ENCODE assay signal across 3 cellular contexts in the genomic region with DNA sequence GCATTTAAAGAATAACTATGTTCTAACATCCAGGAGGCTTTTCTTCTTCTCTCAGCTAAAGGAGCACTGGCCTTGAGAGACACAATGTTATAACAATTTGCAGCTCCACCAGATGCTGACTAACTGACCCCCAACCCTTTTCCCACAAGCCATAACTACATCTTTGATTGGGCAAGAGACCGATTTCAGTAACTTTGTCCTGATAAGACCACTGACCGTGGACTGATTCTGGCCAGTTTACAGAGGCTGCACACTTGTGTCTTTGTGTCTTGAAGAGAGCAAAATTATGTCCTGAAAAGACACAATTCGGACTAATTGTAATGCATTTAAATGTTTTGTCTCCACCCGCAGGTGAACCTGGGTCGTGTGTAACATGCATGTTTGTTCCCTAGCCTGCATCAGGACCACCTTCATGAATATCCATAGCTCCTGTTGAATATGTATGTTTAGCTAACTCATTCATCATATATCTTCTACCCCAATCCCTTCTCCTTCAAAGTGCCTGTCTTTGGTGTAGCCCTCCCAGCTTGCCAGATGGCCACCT.
TF ChIP-seq lines count a peak whose summit lies in the region.

No MANE protein-coding gene starts in this region.

TF ChIP-seq in liver, 16 proteins besides CTCF, POLR2A, EP300 and RAD21:
- TF ChIP-seq SP1 (IDR thresholded peaks at IDR 0.05) (no peak), HNF4A (conservative IDR thresholded peaks at IDR 0.05) (no peak), TAF1 (conservative IDR thresholded peaks at IDR 0.05) (no peak), EGR1 (IDR thresholded peaks at IDR 0.05; ENCODE audit: low read depth in 2 of 2) (no peak), RXRA (IDR thresholded peaks at IDR 0.05) (no peak), JUND (IDR thresholded peaks at IDR 0.05) (no peak), FOXA2 (IDR thresholded peaks at IDR 0.05) (no peak), GABPA (IDR thresholded peaks at IDR 0.05 in 1 of 2, conservative IDR thresholded peaks at IDR 0.05 in 1 of 2) (no peak), NR2F2 (IDR thresholded peaks at IDR 0.05) (no peak), YY1 (IDR thresholded peaks at IDR 0.05) (no peak), FOXA1 (IDR thresholded peaks at IDR 0.05) (no peak)
- TF ChIP-seq, protein P1, sequence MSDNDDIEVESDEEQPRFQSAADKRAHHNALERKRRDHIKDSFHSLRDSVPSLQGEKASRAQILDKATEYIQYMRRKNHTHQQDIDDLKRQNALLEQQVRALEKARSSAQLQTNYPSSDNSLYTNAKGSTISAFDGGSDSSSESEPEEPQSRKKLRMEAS (IDR thresholded peaks at IDR 0.05) = no peak
- TF ChIP-seq, protein P2, sequence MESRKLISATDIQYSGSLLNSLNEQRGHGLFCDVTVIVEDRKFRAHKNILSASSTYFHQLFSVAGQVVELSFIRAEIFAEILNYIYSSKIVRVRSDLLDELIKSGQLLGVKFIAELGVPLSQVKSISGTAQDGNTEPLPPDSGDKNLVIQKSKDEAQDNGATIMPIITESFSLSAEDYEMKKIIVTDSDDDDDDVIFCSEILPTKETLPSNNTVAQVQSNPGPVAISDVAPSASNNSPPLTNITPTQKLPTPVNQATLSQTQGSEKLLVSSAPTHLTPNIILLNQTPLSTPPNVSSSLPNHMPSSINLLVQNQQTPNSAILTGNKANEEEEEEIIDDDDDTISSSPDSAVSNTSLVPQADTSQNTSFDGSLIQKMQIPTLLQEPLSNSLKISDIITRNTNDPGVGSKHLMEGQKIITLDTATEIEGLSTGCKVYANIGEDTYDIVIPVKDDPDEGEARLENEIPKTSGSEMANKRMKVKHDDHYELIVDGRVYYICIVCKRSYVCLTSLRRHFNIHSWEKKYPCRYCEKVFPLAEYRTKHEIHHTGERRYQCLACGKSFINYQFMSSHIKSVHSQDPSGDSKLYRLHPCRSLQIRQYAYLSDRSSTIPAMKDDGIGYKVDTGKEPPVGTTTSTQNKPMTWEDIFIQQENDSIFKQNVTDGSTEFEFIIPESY (IDR thresholded peaks at IDR 0.05) = no peak
- TF ChIP-seq, protein P3, sequence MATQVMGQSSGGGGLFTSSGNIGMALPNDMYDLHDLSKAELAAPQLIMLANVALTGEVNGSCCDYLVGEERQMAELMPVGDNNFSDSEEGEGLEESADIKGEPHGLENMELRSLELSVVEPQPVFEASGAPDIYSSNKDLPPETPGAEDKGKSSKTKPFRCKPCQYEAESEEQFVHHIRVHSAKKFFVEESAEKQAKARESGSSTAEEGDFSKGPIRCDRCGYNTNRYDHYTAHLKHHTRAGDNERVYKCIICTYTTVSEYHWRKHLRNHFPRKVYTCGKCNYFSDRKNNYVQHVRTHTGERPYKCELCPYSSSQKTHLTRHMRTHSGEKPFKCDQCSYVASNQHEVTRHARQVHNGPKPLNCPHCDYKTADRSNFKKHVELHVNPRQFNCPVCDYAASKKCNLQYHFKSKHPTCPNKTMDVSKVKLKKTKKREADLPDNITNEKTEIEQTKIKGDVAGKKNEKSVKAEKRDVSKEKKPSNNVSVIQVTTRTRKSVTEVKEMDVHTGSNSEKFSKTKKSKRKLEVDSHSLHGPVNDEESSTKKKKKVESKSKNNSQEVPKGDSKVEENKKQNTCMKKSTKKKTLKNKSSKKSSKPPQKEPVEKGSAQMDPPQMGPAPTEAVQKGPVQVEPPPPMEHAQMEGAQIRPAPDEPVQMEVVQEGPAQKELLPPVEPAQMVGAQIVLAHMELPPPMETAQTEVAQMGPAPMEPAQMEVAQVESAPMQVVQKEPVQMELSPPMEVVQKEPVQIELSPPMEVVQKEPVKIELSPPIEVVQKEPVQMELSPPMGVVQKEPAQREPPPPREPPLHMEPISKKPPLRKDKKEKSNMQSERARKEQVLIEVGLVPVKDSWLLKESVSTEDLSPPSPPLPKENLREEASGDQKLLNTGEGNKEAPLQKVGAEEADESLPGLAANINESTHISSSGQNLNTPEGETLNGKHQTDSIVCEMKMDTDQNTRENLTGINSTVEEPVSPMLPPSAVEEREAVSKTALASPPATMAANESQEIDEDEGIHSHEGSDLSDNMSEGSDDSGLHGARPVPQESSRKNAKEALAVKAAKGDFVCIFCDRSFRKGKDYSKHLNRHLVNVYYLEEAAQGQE (IDR thresholded peaks at IDR 0.05) = no peak
- TF ChIP-seq, protein P4, sequence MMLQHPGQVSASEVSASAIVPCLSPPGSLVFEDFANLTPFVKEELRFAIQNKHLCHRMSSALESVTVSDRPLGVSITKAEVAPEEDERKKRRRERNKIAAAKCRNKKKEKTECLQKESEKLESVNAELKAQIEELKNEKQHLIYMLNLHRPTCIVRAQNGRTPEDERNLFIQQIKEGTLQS (IDR thresholded peaks at IDR 0.05) = no peak

TF ChIP-seq in HepG2, 621 proteins besides CTCF, POLR2A, EP300 and RAD21:
- no peak for TF ChIP-seq XRCC5 (optimal IDR thresholded peaks at IDR 0.05; ENCODE audit: low read length)
TF ChIP-seq in HepG2: peak in this region for 0.

TF ChIP-seq in H1, 55 proteins besides CTCF, POLR2A, EP300 and RAD21:
- TF ChIP-seq FOSL1 (IDR thresholded peaks at IDR 0.05; ENCODE audit: insufficient read depth, low read depth, low read length) = no peak
